ENCODE assay signal across 24 cellular contexts in genomic region chr5:63500242-63500641, GRCh38.
"Had no signal": no experiment of that assay in that cellular context is flagged by ENCODE, and none has a peak within 500 bp of the region (broad histone marks: within the 10 kb centered on the region; RNA-seq: fewer than 3 reads in every experiment).

No MANE protein-coding gene starts in this region.

- ATAC-seq: Right ventricle myocardium inferior had no signal

- H3K27ac ChIP-seq: PC-9, Peyer's patch, SJCRH30 had no signal

- DNase-seq: IMR-90; Karpas-422; KG1; MG63; NCI-H1048; NCI-H1105; NCI-H1417; NCI-H1436 treated with DMSO at 0.1 percent for 48 hours; NCI-H1694; NCI-H187 treated with DMSO at 0.1 percent for 48 hours; NCI-H2029 treated with DMSO at 0.1 percent for 48 hours; NCI-H2171 treated with DMSO at 0.1 percent for 48 hours; NCI-H446; NCI-H510A; NCI-H524 treated with DMSO at 0.1 percent for 48 hours; NCI-H69; NCI-H774; NK-92 treated with Interleukin-12 subunit alpha and Interleukin-12 subunit beta, amount 100 ng/mL, for 24 hours; OCI-M1; PC-9; Peyer's patch; SHP77 treated with DMSO at 0.1 percent for 48 hours; SJCRH30 had no signal

- H3K36me3 ChIP-seq: MG63, Peyer's patch, SJCRH30 had no signal

- H3K9me3 ChIP-seq: MG63, Peyer's patch, SJCRH30 had no signal

- H3K27me3 ChIP-seq: MG63, Peyer's patch, SJCRH30 had no signal

- H3K4me3 ChIP-seq: MG63, PC-9, Peyer's patch, SJCRH30 had no signal

- H3K4me1 ChIP-seq: Peyer's patch, SJCRH30 had no signal
